In genomic region chr11:68974421-68975194, GRCh38 we compare ENCODE assay signal across 1 cellular context.
TF ChIP-seq lines count a peak whose summit lies in the region.

No MANE protein-coding gene starts in this region.

TF ChIP-seq in GM23338, 12 proteins besides CTCF, POLR2A, EP300 and RAD21 (continued from another document):
- TF ChIP-seq EZH2 (IDR thresholded peaks at IDR 0.05; ENCODE audit: low read depth, unreplicated experiment) = no peak
